ENCODE assay signal across 8 cellular contexts in genomic region chr3:49104052-49104426, GRCh38. TPM values are rescaled to one million over a fixed set of nuclear protein-coding genes. Genes with fewer than 3 reads are reported as not detected.
DNase-seq lines count a peak whose midpoint lies in the region; ATAC-seq and TF ChIP-seq lines count a peak whose summit lies in the region.

No MANE protein-coding gene starts in this region.

- H3K4me3 ChIP-seq in body of pancreas (peak overlapping the region; percentile 79 to 95), lung (peak overlapping the region; percentile 88)

- H3K27me3 ChIP-seq in body of pancreas (no peaks in the 10 kb centered on the region), lung (ENCODE audit: control insufficient read depth, insufficient read depth) (no peaks in the 10 kb centered on the region)

- H3K36me3 ChIP-seq in body of pancreas (replicated peaks in 1 of 2; ENCODE audit: insufficient read depth in 1 of 2, low read depth in 2 of 2) (peaks cover 0 to 22% of the 10 kb centered on the region in 2 donors), lung (ENCODE audit: control insufficient read depth in 2 of 2, insufficient read depth in 2 of 2, low read length in 2 of 2) (peaks cover 19 to 42% of the 10 kb centered on the region in 2 donors)

- no peak for TF ChIP-seq CTCF in body of pancreas (IDR thresholded peaks at IDR 0.05)
- no peak for TF ChIP-seq CTCF in lung (IDR thresholded peaks at IDR 0.05; ENCODE audit: control extremely low read depth, extremely low read depth)
- no peak for TF ChIP-seq CTCF in type B pancreatic cell (conservative IDR thresholded peaks at IDR 0.05)

- H3K9me3 ChIP-seq in body of pancreas (no peaks in the 10 kb centered on the region), lung (ENCODE audit: control insufficient read depth in 2 of 2, insufficient read depth in 1 of 2, low read length in 1 of 2) (no peaks in the 10 kb centered on the region)

- ATAC-seq in body of pancreas: no peak
- ATAC-seq in lung (ENCODE audit: insufficient read depth, low FRiP score): no peak
- no peak for ATAC-seq in HG02981 (IDR thresholded peaks at IDR 0.05; ENCODE audit: unreplicated experiment)

- H3K27ac ChIP-seq in body of pancreas: peak overlapping the region; percentile 27 to 88 (median 66)
- peak overlapping the region; percentile 88 to 95 for H3K27ac ChIP-seq in lung (ENCODE audit: low read depth in 1 of 2, low read length in 1 of 2)

- H3K27ac Mint-ChIP-seq in activated naive CD4-positive, alpha-beta T cell treated with anti-CD3 and anti-CD28 coated beads for 36 hours: peak overlapping the region; percentile 85
- peak overlapping the region; percentile 98 for H3K27ac Mint-ChIP-seq in type B pancreatic cell

- DNase-seq in activated naive CD4-positive, alpha-beta T cell treated with anti-CD3 and anti-CD28 coated beads for 36 hours: no peak
- DNase-seq in activated naive CD4-positive, alpha-beta T cell treated with anti-CD3 and anti-CD28 coated beads, Interleukin-2, amount 50 U/mL, for 16 hours: no peak
- DNase-seq in body of pancreas (no peak), lung (ENCODE audit: low spot score) (no peak), type B pancreatic cell (ENCODE audit: extremely low spot score, unreplicated experiment) (no peak), iPS-NIHi7 (ENCODE audit: extremely low spot score) (no peak), HT-29 (ENCODE audit: low spot score) (no peak)

- 0 to 1% methylated on average over 4 to 8 of the region's 8 CpGs for WGBS in body of pancreas, 2 donors
- WGBS in lung, 2 donors: 5 to 6% methylated on average over 8 of the region's 8 CpGs

- peaks cover 19% of the 10 kb centered on the region for H3K36me3 Mint-ChIP-seq in activated naive CD4-positive, alpha-beta T cell treated with anti-CD3 and anti-CD28 coated beads for 36 hours (ENCODE audit: low read depth)
- peaks cover 7% of the 10 kb centered on the region for H3K36me3 Mint-ChIP-seq in type B pancreatic cell

- H3K4me3 Mint-ChIP-seq in activated naive CD4-positive, alpha-beta T cell treated with anti-CD3 and anti-CD28 coated beads for 36 hours: peak overlapping the region; percentile 97
- peak overlapping the region; percentile 95 for H3K4me3 Mint-ChIP-seq in type B pancreatic cell

- no peaks in the 10 kb centered on the region for H3K9me3 Mint-ChIP-seq in activated naive CD4-positive, alpha-beta T cell treated with anti-CD3 and anti-CD28 coated beads for 36 hours
- H3K9me3 Mint-ChIP-seq in type B pancreatic cell: no peaks in the 10 kb centered on the region

- peaks cover 26% of the 10 kb centered on the region for H3K4me1 Mint-ChIP-seq in activated naive CD4-positive, alpha-beta T cell treated with anti-CD3 and anti-CD28 coated beads for 36 hours (ENCODE audit: low read depth)
- peaks cover 12% of the 10 kb centered on the region for H3K4me1 Mint-ChIP-seq in type B pancreatic cell (ENCODE audit: unreplicated experiment)

- no peaks in the 10 kb centered on the region for H3K27me3 Mint-ChIP-seq in activated naive CD4-positive, alpha-beta T cell treated with anti-CD3 and anti-CD28 coated beads for 36 hours (ENCODE audit: low read depth)
- H3K27me3 Mint-ChIP-seq in type B pancreatic cell: no peaks in the 10 kb centered on the region

- TF ChIP-seq POLR2A in body of pancreas (IDR thresholded peaks at IDR 0.05): no peak

- peaks cover 27% of the 10 kb centered on the region for H3K4me1 ChIP-seq in body of pancreas
- peaks cover 0 to 6% of the 10 kb centered on the region in 2 donors for H3K4me1 ChIP-seq in lung (ENCODE audit: control insufficient read depth in 2 of 2, insufficient read depth in 2 of 2, low read length in 2 of 2)

- CTCF ChIA-PET in activated naive CD4-positive, alpha-beta T cell treated with anti-CD3 and anti-CD28 coated beads for 36 hours (lab: Charles Lee): interaction anchor here (1.9 to 2.9 kb wide), 2 partner anchors 9 to 82 kb away, joined by 5 to 12 read pairs; partner anchors contain the start of genes NDUFAF3 and QRICH1

- intact Hi-C loops in activated naive CD4-positive, alpha-beta T cell treated with anti-CD3 and anti-CD28 coated beads for 36 hours (cut with micrococcal nuclease): loop anchor here (1.0 kb wide), 2 partner anchors 10 to 16 kb away; partner anchors contain the start of genes QRICH1 and USP19
- intact Hi-C loops in body of pancreas (cut with DNase I): no loop called here

RNA-seq across cellular contexts. Expression of gene QARS1, which starts 0.5 kb away (rescaled TPM):
- 100 to 1,000 TPM; 265 to 281 TPM for total RNA-seq in activated naive CD4-positive, alpha-beta T cell treated with anti-CD3 and anti-CD28 coated beads for 36 hours
- total RNA-seq in body of pancreas (100 to 1,000 TPM; 135 to 223 TPM), lung (100 to 1,000 TPM; 191 to 223 TPM), type B pancreatic cell (ENCODE audit: low replicate concordance) (408 and 480 TPM in 2 replicates)
- 100 to 1,000 TPM; 172 to 234 TPM for polyA plus RNA-seq in lung
- total RNA-seq in HT-29 (2014; rRNA removed; shearing (Covaris generic)): 272 and 291 TPM in 2 replicates

RNA-seq across cellular contexts. Expression of gene QRICH1, which starts 10.2 kb away (rescaled TPM):
- total RNA-seq in activated naive CD4-positive, alpha-beta T cell treated with anti-CD3 and anti-CD28 coated beads for 36 hours: 100 to 1,000 TPM; 100 to 111 TPM
- 10 to 100 TPM; 63.6 to 67.9 TPM for total RNA-seq in body of pancreas
- 10 to 100 TPM; 67.7 to 76.0 TPM for total RNA-seq in lung
- 10 to 100 TPM; 35.1 to 38.2 TPM for polyA plus RNA-seq in lung
- total RNA-seq in type B pancreatic cell (ENCODE audit: low replicate concordance): 115 and 123 TPM in 2 replicates
- 51.6 and 74.4 TPM in 2 replicates for total RNA-seq in HT-29 (2014; rRNA removed; shearing (Covaris generic))

RNA-seq across cellular contexts. Expression of gene USP19, which starts 16.6 kb away (rescaled TPM):
- total RNA-seq in activated naive CD4-positive, alpha-beta T cell treated with anti-CD3 and anti-CD28 coated beads for 36 hours: 10 to 100 TPM; 44.3 to 46.5 TPM
- total RNA-seq in body of pancreas (10 to 100 TPM; 30.6 to 33.6 TPM), lung (10 to 100 TPM; 49.9 to 63.1 TPM), type B pancreatic cell (ENCODE audit: low replicate concordance) (83.0 and 86.4 TPM in 2 replicates)
- 10 to 100 TPM; 20.3 to 30.2 TPM for polyA plus RNA-seq in lung
- 39.3 and 49.3 TPM in 2 replicates for total RNA-seq in HT-29 (2014; rRNA removed; shearing (Covaris generic))

RNA-seq across cellular contexts. Expression of gene LAMB2, which starts 28.8 kb away (rescaled TPM):
- total RNA-seq in activated naive CD4-positive, alpha-beta T cell treated with anti-CD3 and anti-CD28 coated beads for 36 hours: not detected
- 100 to 1,000 TPM; 204 to 337 TPM for total RNA-seq in body of pancreas
- 100 to 1,000 TPM; 291 to 616 TPM for total RNA-seq in lung
- 100 to 1,000 TPM; 153 to 331 TPM for polyA plus RNA-seq in lung
- total RNA-seq in type B pancreatic cell (ENCODE audit: low replicate concordance): 277 and 316 TPM in 2 replicates
- 49.5 and 56.8 TPM in 2 replicates for total RNA-seq in HT-29 (2014; rRNA removed; shearing (Covaris generic))
